ENCODE assay signal across 8 cellular contexts in the genomic region with DNA sequence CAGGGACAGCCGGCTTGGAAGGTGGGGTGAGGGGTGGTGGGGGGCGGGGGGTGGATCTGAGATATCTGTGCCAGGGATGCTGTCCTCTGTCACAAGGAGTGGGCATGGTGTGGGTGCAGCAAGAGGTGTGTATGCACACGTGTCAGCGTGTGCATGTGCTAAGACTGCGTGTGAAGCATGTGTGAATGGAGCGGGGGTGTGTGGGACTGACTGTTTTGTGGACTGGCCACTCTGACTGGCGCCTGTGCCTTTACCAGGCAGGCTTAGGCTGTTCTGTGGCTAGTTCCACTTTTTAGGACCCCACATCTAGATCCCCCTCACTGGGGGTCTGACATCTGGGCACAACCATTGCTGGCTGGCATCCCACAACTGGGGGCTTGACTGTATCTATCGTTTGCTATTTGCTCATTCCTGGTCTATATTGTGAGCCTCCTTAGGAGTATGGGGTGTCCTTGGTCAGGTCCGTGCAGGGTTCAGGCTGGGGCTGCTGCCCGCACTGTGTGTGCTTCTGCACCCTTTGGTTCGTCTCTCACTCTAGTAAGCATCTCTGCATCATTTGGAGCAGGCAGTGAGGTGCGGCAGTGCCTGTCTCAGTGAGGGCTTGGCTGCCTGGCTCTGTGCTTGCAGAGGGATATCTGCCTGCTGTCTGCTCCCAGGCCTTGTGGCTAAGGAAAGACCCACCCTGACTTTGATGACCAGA. TPM values are rescaled to one million over a fixed set of nuclear protein-coding genes. Genes with fewer than 3 reads are reported as not detected.
DNase-seq lines count a peak whose midpoint lies in the region; FAIRE-seq and TF ChIP-seq lines count a peak whose summit lies in the region.

No MANE protein-coding gene starts in this region.

- H3K4me1 Mint-ChIP-seq in activated T-cell treated with anti-CD3 and anti-CD28 coated beads, Interleukin-2, amount 50 U/mL, for 24 hours (ENCODE audit: low read depth) = peaks cover 64% of the 10 kb centered on the region
- H3K4me1 Mint-ChIP-seq in activated naive CD8-positive, alpha-beta T cell (ENCODE audit: low read depth) = peaks cover 53% of the 10 kb centered on the region

- H4K20me1 ChIP-seq in keratinocyte (ENCODE audit: control insufficient read depth, extremely low read depth, insufficient read depth, low read length) = no peaks in the 10 kb centered on the region

- dilution Hi-C loops in keratinocyte (cut with MboI; ENCODE audit: extremely low pct_ligation_motif_present, low sequenced_read_pairs) = no loop called here

- no peak for TF ChIP-seq CTCF in keratinocyte (optimal IDR thresholded peaks at IDR 0.05 in 1 of 3, IDR thresholded peaks at IDR 0.05 in 1 of 3, conservative IDR thresholded peaks at IDR 0.05 in 1 of 3; ENCODE audit: extremely low read depth in 1 of 3, insufficient read depth in 2 of 3, low read length in 3 of 3)
- no peak for TF ChIP-seq CTCF in tibial artery (IDR thresholded peaks at IDR 0.05)

- H3K9me1 ChIP-seq in keratinocyte (ENCODE audit: control insufficient read depth, extremely low read depth, insufficient read depth, low read length) = no peaks in the 10 kb centered on the region

- peak overlapping the region; percentile 90 for H3K27ac Mint-ChIP-seq in activated T-cell treated with anti-CD3 and anti-CD28 coated beads, Interleukin-2, amount 50 U/mL, for 24 hours
- H3K27ac Mint-ChIP-seq in activated naive CD8-positive, alpha-beta T cell = peak overlapping the region; percentile 74

- intact Hi-C loops in tibial artery (cut with DNase I; ENCODE audit: low total_unique reads) = no loop called here

- H3K27ac ChIP-seq in keratinocyte (ENCODE audit: control insufficient read depth, insufficient read depth, low read length) (no peak overlapping the region), tibial artery (peak overlapping the region; percentile 80 to 91)

- H3K36me3 ChIP-seq in keratinocyte (ENCODE audit: control insufficient read depth in 2 of 2, extremely low read depth in 1 of 2, insufficient read depth in 2 of 2, low read length in 2 of 2) (peaks cover 0 to 4% of the 10 kb centered on the region in 2 experiments), tibial artery (peaks cover 0 to 13% (median 5%) of the 10 kb centered on the region in 3 donors)

- H3K36me3 Mint-ChIP-seq in activated T-cell treated with anti-CD3 and anti-CD28 coated beads, Interleukin-2, amount 50 U/mL, for 24 hours (ENCODE audit: low read depth) = peaks cover 43% of the 10 kb centered on the region
- H3K36me3 Mint-ChIP-seq in activated naive CD8-positive, alpha-beta T cell = no peaks in the 10 kb centered on the region

- H3K4me3 Mint-ChIP-seq in activated T-cell treated with anti-CD3 and anti-CD28 coated beads, Interleukin-2, amount 50 U/mL, for 24 hours = peak overlapping the region; percentile 98
- H3K4me3 Mint-ChIP-seq in activated naive CD8-positive, alpha-beta T cell = peak overlapping the region; percentile 98

- H3K4me3 ChIP-seq in keratinocyte (ENCODE audit: control insufficient read depth in 2 of 3, extremely low read depth in 1 of 3, insufficient read depth in 2 of 3, low read depth in 1 of 3, low read length in 3 of 3) = peak overlapping the region; percentile 66 to 95 (median 89)
- H3K4me3 ChIP-seq in tibial artery = peak overlapping the region; percentile 68 to 73

- no peaks in the 10 kb centered on the region for H3K27me3 Mint-ChIP-seq in activated T-cell treated with anti-CD3 and anti-CD28 coated beads, Interleukin-2, amount 50 U/mL, for 24 hours
- no peaks in the 10 kb centered on the region for H3K27me3 Mint-ChIP-seq in activated naive CD8-positive, alpha-beta T cell

- H3K9me3 ChIP-seq in keratinocyte (ENCODE audit: control insufficient read depth, low read depth, low read length) (no peaks in the 10 kb centered on the region), tibial artery (no peaks in the 10 kb centered on the region)

- peak overlapping the region; percentile 99 for H3K4me2 ChIP-seq in keratinocyte (ENCODE audit: control insufficient read depth, extremely low read depth, insufficient read depth, low read depth, low read length)

- no peaks in the 10 kb centered on the region for H3K9me3 Mint-ChIP-seq in activated T-cell treated with anti-CD3 and anti-CD28 coated beads, Interleukin-2, amount 50 U/mL, for 24 hours
- no peaks in the 10 kb centered on the region for H3K9me3 Mint-ChIP-seq in activated naive CD8-positive, alpha-beta T cell (ENCODE audit: low read depth)

- peaks cover 50% of the 10 kb centered on the region for H3K79me2 ChIP-seq in keratinocyte (ENCODE audit: control insufficient read depth, insufficient read depth, low read length)

- DNase-seq in activated T-cell treated with anti-CD3 and anti-CD28 coated beads, Interleukin-2, amount 50 U/mL, for 24 hours = no peak
- no peak for DNase-seq in activated T-cell treated with anti-CD3 and anti-CD28 coated beads, Interleukin-2, amount 50 U/mL, for 1 hour
- DNase-seq in keratinocyte (ENCODE audit: low read depth, low spot score) = no peak
- DNase-seq in tibial artery = no peak
- DNase-seq in NCI-H82 (lab: John Stamatoyannopoulos, UW) = no peak
- DNase-seq in COLO829 (ENCODE audit: low spot score) = no peak
- DNase-seq in NK-92 treated with Interleukin-12 subunit alpha and Interleukin-12 subunit beta, amount 100 ng/mL, for 24 hours (lab: John Stamatoyannopoulos, UW) = no peak

- H3K4me1 ChIP-seq in keratinocyte (ENCODE audit: control insufficient read depth, extremely low read depth, insufficient read depth, low read length) (peaks cover 24% of the 10 kb centered on the region), tibial artery (peaks cover 0 to 55% (median 40%) of the 10 kb centered on the region in 4 donors)

- H3K27me3 ChIP-seq in keratinocyte (ENCODE audit: control insufficient read depth, extremely low read depth, insufficient read depth, low read length) (no peaks in the 10 kb centered on the region), tibial artery (no peaks in the 10 kb centered on the region)

- FAIRE-seq in keratinocyte (lab: Jason Lieb, UNC) = no peak

- peak overlapping the region; percentile 90 for H3K9ac ChIP-seq in keratinocyte (ENCODE audit: control insufficient read depth, extremely low read depth, insufficient read depth, low read length)

- H2AFZ ChIP-seq in keratinocyte (ENCODE audit: control insufficient read depth, low read length) = no peak overlapping the region

RNA-seq across cellular contexts. Expression of a gene that starts 1.9 kb away (rescaled TPM):
- 17.6 to 23.6 TPM (median 21.4 TPM) in 3 replicates for polyA plus RNA-seq in keratinocyte
- 8.5 TPM for polyA plus RNA-seq in keratinocyte (2011; ENCODE audit: low read depth)
- polyA plus RNA-seq in keratinocyte (2011; cell fraction: cytosol; rRNA removed) = 10.8 and 13.0 TPM in 2 replicates
- 77.6 and 98.9 TPM in 2 replicates for polyA plus RNA-seq in keratinocyte (2011; cell fraction: nucleus; rRNA removed)
- polyA plus RNA-seq in keratinocyte (2012; ENCODE audit: low replicate concordance) = 22.2 and 24.5 TPM in 2 replicates
- polyA minus RNA-seq in keratinocyte = 30.5 to 75.5 TPM (median 37.9 TPM) in 3 replicates
- polyA minus RNA-seq in keratinocyte (2011; cell fraction: cytosol; rRNA and poly(A)+ RNA removed) = 22.4 TPM
- 34.0 and 39.4 TPM in 2 replicates for polyA minus RNA-seq in keratinocyte (2011; cell fraction: nucleus; rRNA and poly(A)+ RNA removed)

RNA-seq across cellular contexts. Expression of a gene that starts 2.1 kb away (rescaled TPM):
- polyA plus RNA-seq in keratinocyte = 0.17 to 0.23 TPM in 2 of 3 replicates, not detected in the other
- not detected for polyA plus RNA-seq in keratinocyte (2011; ENCODE audit: low read depth)
- polyA plus RNA-seq in keratinocyte (2011; cell fraction: cytosol; rRNA removed) = not detected in 2 replicates
- not detected in 2 replicates for polyA plus RNA-seq in keratinocyte (2011; cell fraction: nucleus; rRNA removed)
- polyA plus RNA-seq in keratinocyte (2012; ENCODE audit: low replicate concordance) = not detected in 2 replicates
- not detected in 3 replicates for polyA minus RNA-seq in keratinocyte
- not detected for polyA minus RNA-seq in keratinocyte (2011; cell fraction: cytosol; rRNA and poly(A)+ RNA removed)
- not detected in 2 replicates for polyA minus RNA-seq in keratinocyte (2011; cell fraction: nucleus; rRNA and poly(A)+ RNA removed)

RNA-seq across cellular contexts. Expression of a gene that starts 34.3 kb away (rescaled TPM):
- polyA plus RNA-seq in keratinocyte = 13.3 to 15.9 TPM (median 14.1 TPM) in 3 replicates
- 2.7 TPM for polyA plus RNA-seq in keratinocyte (2011; ENCODE audit: low read depth)
- polyA plus RNA-seq in keratinocyte (2011; cell fraction: cytosol; rRNA removed) = 12.6 and 13.8 TPM in 2 replicates
- 17.8 and 22.9 TPM in 2 replicates for polyA plus RNA-seq in keratinocyte (2011; cell fraction: nucleus; rRNA removed)
- 4.5 and 10.2 TPM in 2 replicates for polyA plus RNA-seq in keratinocyte (2012; ENCODE audit: low replicate concordance)
- polyA minus RNA-seq in keratinocyte = 7.0 to 16.5 TPM (median 9.7 TPM) in 3 replicates
- 10.0 TPM for polyA minus RNA-seq in keratinocyte (2011; cell fraction: cytosol; rRNA and poly(A)+ RNA removed)
- polyA minus RNA-seq in keratinocyte (2011; cell fraction: nucleus; rRNA and poly(A)+ RNA removed) = 5.3 and 10.9 TPM in 2 replicates

RNA-seq across cellular contexts. Expression of a gene that starts 46.3 kb away (rescaled TPM):
- polyA plus RNA-seq in keratinocyte = 11.1 to 14.9 TPM (median 14.7 TPM) in 3 replicates
- polyA plus RNA-seq in keratinocyte (2011; ENCODE audit: low read depth) = 3.0 TPM
- 5.4 and 6.7 TPM in 2 replicates for polyA plus RNA-seq in keratinocyte (2011; cell fraction: cytosol; rRNA removed)
- polyA plus RNA-seq in keratinocyte (2011; cell fraction: nucleus; rRNA removed) = 48.2 and 77.6 TPM in 2 replicates
- 8.3 and 10.9 TPM in 2 replicates for polyA plus RNA-seq in keratinocyte (2012; ENCODE audit: low replicate concordance)
- 2.0 to 15.7 TPM (median 9.3 TPM) in 3 replicates for polyA minus RNA-seq in keratinocyte
- not detected for polyA minus RNA-seq in keratinocyte (2011; cell fraction: cytosol; rRNA and poly(A)+ RNA removed)
- polyA minus RNA-seq in keratinocyte (2011; cell fraction: nucleus; rRNA and poly(A)+ RNA removed) = 1.2 and 4.2 TPM in 2 replicates
